In genomic region chr11:16759857-16760256, GRCh38 we compare ENCODE assay signal across 1 cellular context.
TF ChIP-seq lines count a peak whose summit lies in the region.

No MANE protein-coding gene starts in this region.

TF ChIP-seq in SK-N-SH, 30 proteins besides CTCF, POLR2A, EP300 and RAD21 (continued from another document):
- TF ChIP-seq FOXM1 (IDR thresholded peaks at IDR 0.05; ENCODE audit: low read depth) (no peak), MAX (IDR thresholded peaks at IDR 0.05; ENCODE audit: low read depth) (no peak), SMC3 (IDR thresholded peaks at IDR 0.05; ENCODE audit: low read depth, low read length) (no peak), YY1 (IDR thresholded peaks at IDR 0.05; ENCODE audit: low read depth) (no peak), RFX5 (IDR thresholded peaks at IDR 0.05; ENCODE audit: low read length) (no peak), TEAD4 (IDR thresholded peaks at IDR 0.05; ENCODE audit: borderline replicate concordance, insufficient read depth) (no peak), TCF12 (IDR thresholded peaks at IDR 0.05) (no peak), FOSL2 (IDR thresholded peaks at IDR 0.05; ENCODE audit: borderline replicate concordance, low read depth) (no peak), FOXJ3 (CRISPR knock-in tag; IDR thresholded peaks at IDR 0.05) (no peak), SIN3A (IDR thresholded peaks at IDR 0.05; ENCODE audit: borderline replicate concordance, low read depth, low read length) (no peak), GATA2 (CRISPR knock-in tag; IDR thresholded peaks at IDR 0.05) (no peak), ELF1 (IDR thresholded peaks at IDR 0.05) (no peak), ZBTB33 (IDR thresholded peaks at IDR 0.05; ENCODE audit: borderline replicate concordance, low read depth) (no peak)
- TF ChIP-seq, protein P1, sequence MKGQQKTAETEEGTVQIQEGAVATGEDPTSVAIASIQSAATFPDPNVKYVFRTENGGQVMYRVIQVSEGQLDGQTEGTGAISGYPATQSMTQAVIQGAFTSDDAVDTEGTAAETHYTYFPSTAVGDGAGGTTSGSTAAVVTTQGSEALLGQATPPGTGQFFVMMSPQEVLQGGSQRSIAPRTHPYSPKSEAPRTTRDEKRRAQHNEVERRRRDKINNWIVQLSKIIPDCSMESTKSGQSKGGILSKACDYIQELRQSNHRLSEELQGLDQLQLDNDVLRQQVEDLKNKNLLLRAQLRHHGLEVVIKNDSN (IDR thresholded peaks at IDR 0.05; ENCODE audit: borderline replicate concordance, low read depth) = no peak
